19 cellular contexts compared by ENCODE assay signal in genomic region chr1:46983416-46983815, GRCh38. TPM values are rescaled to one million over a fixed set of nuclear protein-coding genes. Genes with fewer than 3 reads are reported as not detected.
A peak's percentile ranks its signal among the peaks of the same experiment; 100 is the strongest.
DNase-seq lines count a peak whose midpoint lies in the region; ATAC-seq, FAIRE-seq and TF ChIP-seq lines count a peak whose summit lies in the region.
"Had no signal": no experiment of that assay in that cellular context is flagged by ENCODE, and none has a peak within 500 bp of the region (broad histone marks: within the 10 kb centered on the region; RNA-seq: fewer than 3 reads in every experiment).

No MANE protein-coding gene starts in this region.

- no peak for FAIRE-seq in astrocyte (lab: Jason Lieb, UNC)
- FAIRE-seq: G401.6, GM12891 had no signal

- peaks cover 9% of the 10 kb centered on the region for H3K9me3 Mint-ChIP-seq in astrocyte (ENCODE audit: unreplicated experiment)
- no peaks in the 10 kb centered on the region for H3K9me3 Mint-ChIP-seq in CD8-positive, alpha-beta T cell

- H3K36me3 Mint-ChIP-seq in astrocyte (ENCODE audit: low read depth, unreplicated experiment) (no peaks in the 10 kb centered on the region), T-helper 17 cell (ENCODE audit: low read depth) (peaks cover 3% of the 10 kb centered on the region)
- H3K36me3 Mint-ChIP-seq in CD8-positive, alpha-beta T cell = no peaks in the 10 kb centered on the region

- no peak for TF ChIP-seq CTCF in astrocyte (IDR thresholded peaks at IDR 0.05; ENCODE audit: insufficient read depth, low read depth, low read length)
- TF ChIP-seq CTCF in CD8-positive, alpha-beta T cell (IDR thresholded peaks at IDR 0.05) = no peak

- H3K27me3 Mint-ChIP-seq in astrocyte (ENCODE audit: low read depth, unreplicated experiment) (peaks cover 18% of the 10 kb centered on the region), T-helper 17 cell (peaks cover 25% of the 10 kb centered on the region)
- peaks cover 35% of the 10 kb centered on the region for H3K27me3 Mint-ChIP-seq in CD8-positive, alpha-beta T cell (ENCODE audit: low read depth)

- no peak for ATAC-seq in T-helper 17 cell
- ATAC-seq in CD8-positive, alpha-beta T cell = no peak
- ATAC-seq: Panc1, Right ventricle myocardium inferior had no signal

- H3K4me1 ChIP-seq in astrocyte (ENCODE audit: insufficient read depth, low read length) (peaks cover 2% of the 10 kb centered on the region), iPS-20b (ENCODE audit: insufficient read depth, low read length) (peaks cover 21% of the 10 kb centered on the region; the same call in 1 of the 2 replicates)
- no peaks in the 10 kb centered on the region for H3K4me1 ChIP-seq in CD8-positive, alpha-beta T cell (ENCODE audit: insufficient read depth, low read length)

- H3K27ac Mint-ChIP-seq in astrocyte (ENCODE audit: unreplicated experiment) (no peak overlapping the region), T-helper 17 cell (no peak overlapping the region)
- no peak overlapping the region for H3K27ac Mint-ChIP-seq in CD8-positive, alpha-beta T cell

- H3K4me3 Mint-ChIP-seq in astrocyte (ENCODE audit: unreplicated experiment) (no peak overlapping the region), T-helper 17 cell (no peak overlapping the region)
- no peak overlapping the region for H3K4me3 Mint-ChIP-seq in CD8-positive, alpha-beta T cell

- H3K4me2 ChIP-seq in astrocyte (ENCODE audit: low read length) = peak overlapping the region; percentile 30
- H3K4me2 ChIP-seq: SK-N-SH had no signal

- H3K27ac ChIP-seq in astrocyte (ENCODE audit: low read depth, low read length) (peak overlapping the region; percentile 4), iPS-20b (ENCODE audit: low read length) (no peak overlapping the region)
- no peak overlapping the region for H3K27ac ChIP-seq in CD8-positive, alpha-beta T cell (ENCODE audit: low read depth, low read length)

- H3K9me3 ChIP-seq in astrocyte (ENCODE audit: insufficient read depth, low read depth, low read length) (no peaks in the 10 kb centered on the region), iPS-20b (ENCODE audit: insufficient read depth, low read depth, low read length) (no peaks in the 10 kb centered on the region), T-helper 17 cell (ENCODE audit: control insufficient read depth, low read length, poor library complexity, severe bottlenecking) (no peaks in the 10 kb centered on the region)
- no peaks in the 10 kb centered on the region for H3K9me3 ChIP-seq in CD8-positive, alpha-beta T cell (ENCODE audit: low read length)
- H3K9me3 ChIP-seq: SK-N-SH had no signal

- H3K27me3 ChIP-seq in astrocyte (ENCODE audit: insufficient read depth, low read length) = no peaks in the 10 kb centered on the region
- H3K27me3 ChIP-seq in iPS-20b (ENCODE audit: insufficient read depth, low read length) = no peaks in the 10 kb centered on the region
- no peaks in the 10 kb centered on the region for H3K27me3 ChIP-seq in CD8-positive, alpha-beta T cell (ENCODE audit: insufficient read depth, low read length)

- peaks cover 9% of the 10 kb centered on the region for H3K4me1 Mint-ChIP-seq in astrocyte (ENCODE audit: low read depth, unreplicated experiment)
- H3K4me1 Mint-ChIP-seq in T-helper 17 cell = no peaks in the 10 kb centered on the region
- no peaks in the 10 kb centered on the region for H3K4me1 Mint-ChIP-seq in CD8-positive, alpha-beta T cell (ENCODE audit: low read depth)

- no peaks in the 10 kb centered on the region for H4K20me1 ChIP-seq in astrocyte (ENCODE audit: insufficient read depth, low read length)

- POLR2A ChIA-PET in CD8-positive, alpha-beta T cell (lab: Charles Lee) = no interaction called here

- H3K36me3 ChIP-seq in astrocyte (ENCODE audit: insufficient read depth, low read length) = no peaks in the 10 kb centered on the region
- no peaks in the 10 kb centered on the region for H3K36me3 ChIP-seq in iPS-20b (ENCODE audit: insufficient read depth, low read depth, low read length)
- H3K36me3 ChIP-seq in CD8-positive, alpha-beta T cell (ENCODE audit: insufficient read depth, low read length) = no peaks in the 10 kb centered on the region

- intact Hi-C loops in CD8-positive, alpha-beta T cell (cut with DNase I, micrococcal nuclease) = no loop called here

- H2AFZ ChIP-seq in astrocyte (ENCODE audit: low read depth, low read length) = no peak overlapping the region

- peak; percentile 67 for DNase-seq in NCI-H345 (lab: John Stamatoyannopoulos, UW)
- no peak for DNase-seq in NCI-H345 treated with DMSO at 0.1 percent for 48 hours (lab: John Stamatoyannopoulos, UW; ENCODE audit: unreplicated experiment)
- DNase-seq in astrocyte (ENCODE audit: low read depth) = no peak
- DNase-seq in superior temporal gyrus (ENCODE audit: extremely low spot score) = no peak
- no peak for DNase-seq in T-helper 17 cell
- DNase-seq in CD8-positive, alpha-beta T cell = no peak
- no peak for DNase-seq in foreskin melanocyte
- DNase-seq: GOT3, MV-4-11, NCI-H1417 treated with DMSO at 0.1 percent for 48 hours, NCI-H2081, NCI-H226, SK-N-SH had no signal

- CTCF ChIA-PET in CD8-positive, alpha-beta T cell (lab: Charles Lee) = no interaction called here

- H3K4me3 ChIP-seq in astrocyte (ENCODE audit: insufficient read depth, low read depth, low read length) = no peak overlapping the region
- peak overlapping the region; percentile 7; the same call in 1 of the 2 replicates for H3K4me3 ChIP-seq in iPS-20b (ENCODE audit: low read length)
- no peak overlapping the region for H3K4me3 ChIP-seq in CD8-positive, alpha-beta T cell (ENCODE audit: low read depth, low read length)

- H3K9ac ChIP-seq in astrocyte (ENCODE audit: low read length) = no peak overlapping the region
- peak overlapping the region; percentile 33; the same call in 1 of the 2 replicates for H3K9ac ChIP-seq in iPS-20b (ENCODE audit: low read depth, low read length)
- H3K9ac ChIP-seq: SK-N-SH had no signal

- no peaks in the 10 kb centered on the region for H3K79me2 ChIP-seq in astrocyte (ENCODE audit: insufficient read depth, low read length)

RNA-seq across cellular contexts. Expression of gene CYP4X1, which starts 40.1 kb away (rescaled TPM):
- total RNA-seq in astrocyte (0.24 TPM in 1 of 2 replicates, not detected in the other), T-helper 17 cell (not detected)
- not detected for total RNA-seq in CD8-positive, alpha-beta T cell

RNA-seq across cellular contexts. Expression of gene CYP4A11, which starts 42.1 kb away (rescaled TPM):
- total RNA-seq in astrocyte = not detected in 2 replicates
- not detected for total RNA-seq in T-helper 17 cell
- not detected for total RNA-seq in CD8-positive, alpha-beta T cell
- total RNA-seq: A172, Right ventricle myocardium inferior had no signal
